9 cellular contexts compared by ENCODE assay signal in genomic region chr5:178230879-178231735, GRCh38. TPM values are rescaled to one million over a fixed set of nuclear protein-coding genes. Genes with fewer than 3 reads are reported as not detected.
A peak's percentile ranks its signal among the peaks of the same experiment; 100 is the strongest.
DNase-seq lines count a peak whose midpoint lies in the region; ATAC-seq and TF ChIP-seq lines count a peak whose summit lies in the region.
"Had no signal": no experiment of that assay in that cellular context is flagged by ENCODE, and none has a peak within 500 bp of the region (broad histone marks: within the 10 kb centered on the region; RNA-seq: fewer than 3 reads in every experiment).

No MANE protein-coding gene starts in this region.

- H3K27me3 ChIP-seq in gastroesophageal sphincter (no peaks in the 10 kb centered on the region), psoas muscle (ENCODE audit: insufficient read depth in 3 of 3, low read length in 2 of 3) (no peaks in the 10 kb centered on the region)

- H3K27ac Mint-ChIP-seq in T-helper 17 cell, result peak overlapping the region; percentile 81

- no peaks in the 10 kb centered on the region for H3K9me3 ChIP-seq in T-helper 17 cell (ENCODE audit: control insufficient read depth, low read length, poor library complexity, severe bottlenecking)
- no peaks in the 10 kb centered on the region for H3K9me3 ChIP-seq in gastroesophageal sphincter
- no peaks in the 10 kb centered on the region for H3K9me3 ChIP-seq in psoas muscle

- H3K27ac ChIP-seq in gastroesophageal sphincter, result peak overlapping the region in 3 of 4 donors; percentile 86 to 99 (median 97)
- H3K27ac ChIP-seq in psoas muscle, result peak overlapping the region; percentile 99

- peak overlapping the region; percentile 86 for H3K4me3 Mint-ChIP-seq in T-helper 17 cell

- no peaks in the 10 kb centered on the region for H3K27me3 Mint-ChIP-seq in T-helper 17 cell

- no peak for TF ChIP-seq EP300 in gastroesophageal sphincter (IDR thresholded peaks at IDR 0.05)

- H3K4me1 Mint-ChIP-seq in T-helper 17 cell, result peaks cover 51% of the 10 kb centered on the region

- intact Hi-C loops in psoas muscle (cut with DNase I), result loop anchor here in 1 of 2 donors (5.0 kb wide), 1 partner anchor 361 kb away; the partner anchor contains the start of gene COL23A1

- 40% methylated on average over 2 of the region's 14 CpGs; no CpG with 5 or more reads in 1 of the 2 donors for WGBS in gastroesophageal sphincter (ENCODE audit: low coverage in 1 of 2), 2 donors
- WGBS in psoas muscle, 3 donors, result 49 to 56% (median 51%) methylated on average over 14 of the region's 14 CpGs

- H3K4me1 ChIP-seq in gastroesophageal sphincter (peaks cover 0 to 48% (median 18%) of the 10 kb centered on the region in 3 donors), psoas muscle (peaks cover 44% of the 10 kb centered on the region)

- TF ChIP-seq POLR2A in gastroesophageal sphincter (IDR thresholded peaks at IDR 0.05), result no peak

- DNase-seq in GM12864 (ENCODE audit: low read depth), result no peak
- DNase-seq in T-helper 17 cell, result no peak
- DNase-seq in psoas muscle, result peak; percentile 87 to 94
- no peak for DNase-seq in DMS153 (lab: John Stamatoyannopoulos, UW)

- ATAC-seq in T-helper 17 cell, result no peak
- no peak for ATAC-seq in gastroesophageal sphincter
- ATAC-seq in psoas muscle, result peak; percentile 60 to 76 (median 72)
- ATAC-seq in GM21619 (IDR thresholded peaks at IDR 0.05; ENCODE audit: unreplicated experiment), result no peak
- no peak for ATAC-seq in HG03039 (IDR thresholded peaks at IDR 0.05; ENCODE audit: unreplicated experiment)
- ATAC-seq in HG02970 (IDR thresholded peaks at IDR 0.05; ENCODE audit: low FRiP score, unreplicated experiment), result no peak

- peaks cover 9% of the 10 kb centered on the region for H3K36me3 Mint-ChIP-seq in T-helper 17 cell (ENCODE audit: low read depth)

- H3K36me3 ChIP-seq in gastroesophageal sphincter (peaks cover 0 to 52% of the 10 kb centered on the region in 2 donors), psoas muscle (ENCODE audit: insufficient read depth in 1 of 2, low read depth in 1 of 2) (peaks cover 0 to 44% of the 10 kb centered on the region in 2 donors)

- TF ChIP-seq CTCF in GM12864 (IDR thresholded peaks at IDR 0.05; ENCODE audit: low read depth, low read length, missing control alignments) (no peak), gastroesophageal sphincter (IDR thresholded peaks at IDR 0.05) (no peak), psoas muscle (IDR thresholded peaks at IDR 0.05) (no peak)

- peak overlapping the region; percentile 98 for H3K4me3 ChIP-seq in GM12864 (ENCODE audit: low read depth, low read length)
- H3K4me3 ChIP-seq in gastroesophageal sphincter, result peak overlapping the region; percentile 67 to 97
- peak overlapping the region; percentile 94 for H3K4me3 ChIP-seq in psoas muscle

RNA-seq across cellular contexts. Expression of gene PHYKPL, which starts 1.5 kb away (rescaled TPM):
- total RNA-seq in T-helper 17 cell (100 to 1,000 TPM in 1 of 2 donors, 10 to 100 TPM in 1; 86.9 to 107 TPM), gastroesophageal sphincter (10 to 100 TPM; 37.3 to 51.2 (median 41.6) TPM), psoas muscle (10 to 100 TPM; 43.2 to 51.6 (median 45.2) TPM)
- polyA plus RNA-seq in psoas muscle, result 10 to 100 TPM; 22.3 to 43.9 (median 27.5) TPM

RNA-seq across cellular contexts. Expression of gene HNRNPAB, which starts 26.8 kb away (rescaled TPM):
- 10 to 100 TPM; 89.5 to 90.5 TPM for total RNA-seq in T-helper 17 cell
- 100 to 1,000 TPM in 2 of 4 donors, 10 to 100 TPM in 2; 79.9 to 140 (median 106) TPM for total RNA-seq in gastroesophageal sphincter
- 100 to 1,000 TPM in 3 of 4 donors, 10 to 100 TPM in 1; 74.1 to 210 (median 140) TPM for total RNA-seq in psoas muscle
- 100 to 1,000 TPM in 2 of 3 donors, 10 to 100 TPM in 1; 97.5 to 243 (median 181) TPM for polyA plus RNA-seq in psoas muscle

RNA-seq across cellular contexts. Expression of gene GMCL2, which starts 43.9 kb away (rescaled TPM):
- total RNA-seq in T-helper 17 cell, result not detected
- total RNA-seq in gastroesophageal sphincter, result not detected
- total RNA-seq in psoas muscle, result not detected
- polyA plus RNA-seq in psoas muscle, result not detected
- total RNA-seq: T-helper 1 cell treated with Interleukin-12 subunit alpha and Interleukin-12 subunit beta and Interleukin-4 antibody, amounts not matched to agents 30 ng/mL and 1 ng/mL, for 36 hours had no signal

Comparison
In these comparisons a context has a peak if more than half of its experiments do, and no peak if none do; other contexts are left out.
1. DNase-seq: peak in psoas muscle (2 of 2); none in GM12864 (single experiment), T-helper 17 cell (0 of 3) and DMS153 (single experiment).
2. ATAC-seq: peak in psoas muscle (4 of 4); none in T-helper 17 cell (single experiment), gastroesophageal sphincter (single experiment), GM21619 (single experiment), HG03039 (single experiment) and HG02970 (single experiment).
3. Peak in every context shown above with its lines, with median percentiles within 50 percentile points of each other: H3K4me3 ChIP-seq.